8 cellular contexts compared by ENCODE assay signal in the genomic region with DNA sequence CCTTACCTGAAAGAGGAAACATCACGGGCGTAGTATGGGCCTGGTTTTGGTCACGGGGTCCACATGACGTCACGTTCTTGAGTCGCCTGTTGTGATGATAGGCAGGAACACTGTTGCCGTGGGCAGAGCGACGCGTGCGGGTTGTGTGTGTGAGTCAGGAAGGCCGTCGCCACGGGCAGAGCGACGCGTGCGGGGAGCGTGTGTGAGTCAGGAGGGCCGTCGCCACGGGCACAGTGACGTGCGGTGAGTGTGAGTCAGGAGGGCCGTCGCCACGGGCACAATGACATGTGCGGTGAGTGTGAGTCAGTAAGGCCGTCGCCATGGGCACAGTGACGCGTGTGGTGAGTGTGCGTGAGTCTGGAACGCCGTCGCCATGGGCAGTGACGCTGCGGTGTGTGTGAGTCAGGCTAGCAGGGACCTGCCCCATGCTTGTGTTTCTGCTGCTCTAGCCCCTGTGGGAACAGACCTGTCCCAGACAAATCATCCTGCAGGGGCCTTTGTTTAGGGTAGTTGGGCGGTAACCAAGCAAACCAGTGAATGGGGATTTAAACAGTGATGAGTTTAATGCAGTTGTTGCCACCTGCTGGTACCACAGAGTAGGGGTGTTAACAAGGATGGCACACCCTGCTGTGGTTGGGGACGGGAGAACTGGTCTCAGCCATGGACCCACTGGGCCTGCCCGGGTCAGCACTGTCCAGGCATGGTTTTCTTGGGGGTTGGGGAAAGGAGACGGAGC. TPM values are rescaled to one million over a fixed set of nuclear protein-coding genes. Genes with fewer than 3 reads are reported as not detected.
DNase-seq lines count a peak whose midpoint lies in the region; ATAC-seq lines count a peak whose summit lies in the region.

No MANE protein-coding gene starts in this region.

- peaks cover 0 to 1% (median 0%) of the 10 kb centered on the region in 7 donors for H3K9me3 Mint-ChIP-seq in CD4-positive, CD25-positive, alpha-beta regulatory T cell

- peak overlapping the region; percentile 39 to 80 (median 70) for H3K4me3 Mint-ChIP-seq in CD4-positive, CD25-positive, alpha-beta regulatory T cell

- no peaks in the 10 kb centered on the region for H3K27me3 Mint-ChIP-seq in CD4-positive, CD25-positive, alpha-beta regulatory T cell

- no peak overlapping the region for H3K4me3 ChIP-seq in CD4-positive, CD25-positive, alpha-beta regulatory T cell (ENCODE audit: low read depth, low read length)

- H3K27me3 ChIP-seq in CD4-positive, CD25-positive, alpha-beta regulatory T cell (ENCODE audit: control insufficient read depth, insufficient read depth, low read length) = no peaks in the 10 kb centered on the region

- H3K36me3 ChIP-seq in CD4-positive, CD25-positive, alpha-beta regulatory T cell (ENCODE audit: control insufficient read depth, insufficient read depth, low read length) = no peaks in the 10 kb centered on the region

- H3K4me1 Mint-ChIP-seq in CD4-positive, CD25-positive, alpha-beta regulatory T cell = peaks cover 0 to 9% (median 0%) of the 10 kb centered on the region in 4 donors

- no peaks in the 10 kb centered on the region for H3K36me3 Mint-ChIP-seq in CD4-positive, CD25-positive, alpha-beta regulatory T cell

- no peaks in the 10 kb centered on the region for H3K4me1 ChIP-seq in CD4-positive, CD25-positive, alpha-beta regulatory T cell (ENCODE audit: control insufficient read depth, insufficient read depth, low read length, poor library complexity, severe bottlenecking)

- H3K27ac ChIP-seq in CD4-positive, CD25-positive, alpha-beta regulatory T cell (ENCODE audit: insufficient read depth, low read length, poor library complexity, severe bottlenecking) = peak overlapping the region; percentile 75

- DNase-seq in CD4-positive, CD25-positive, alpha-beta regulatory T cell = peak; percentile 65 to 76 (median 69)
- DNase-seq in NAMALWA (ENCODE audit: low spot score) = peak; percentile 67
- DNase-seq in activated CD8-positive, alpha-beta memory T cell treated with anti-CD3 and anti-CD28 coated beads, Interleukin-2, amount 50 U/mL, for 1 hour (ENCODE audit: extremely low read depth) = peak; percentile 32
- peak; percentile 88 for DNase-seq in fibroblast of peridontal ligament (ENCODE audit: extremely low read depth)
- DNase-seq in stimulated activated CD4-positive, alpha-beta T cell treated with anti-CD3 and anti-CD28 coated beads, Interleukin-2, amount 100 ng/mL, for 4 hours (ENCODE audit: low read depth) = peak; percentile 48
- no peak for DNase-seq in NCI-H1105 (lab: John Stamatoyannopoulos, UW)
- DNase-seq in COLO829 (ENCODE audit: low spot score) = no peak

- H3K9me3 ChIP-seq in CD4-positive, CD25-positive, alpha-beta regulatory T cell (ENCODE audit: control insufficient read depth in 2 of 2, low read length in 2 of 2) = no peaks in the 10 kb centered on the region

- H3K27ac Mint-ChIP-seq in CD4-positive, CD25-positive, alpha-beta regulatory T cell = peak overlapping the region; percentile 88 to 93 (median 90)

- ATAC-seq in CD4-positive, CD25-positive, alpha-beta regulatory T cell (ENCODE audit: low read depth in 2 of 2) = peak; percentile 83 to 87
- ATAC-seq in HG02759 (IDR thresholded peaks at IDR 0.05; ENCODE audit: unreplicated experiment) = no peak

RNA-seq across cellular contexts. Expression of gene TRIP13, which starts 19.8 kb away (rescaled TPM):
- 1.2 TPM for total RNA-seq in CD4-positive, CD25-positive, alpha-beta regulatory T cell
- 1 to 10 TPM; 1.1 to 1.7 (median 1.3) TPM for polyA plus RNA-seq in CD4-positive, CD25-positive, alpha-beta regulatory T cell

RNA-seq across cellular contexts. Expression of gene BRD9, which starts 19.9 kb away (rescaled TPM):
- 139 TPM for total RNA-seq in CD4-positive, CD25-positive, alpha-beta regulatory T cell
- 10 to 100 TPM in 3 of 4 donors, 1 to 10 TPM in 1; 9.7 to 15.9 (median 12.0) TPM for polyA plus RNA-seq in CD4-positive, CD25-positive, alpha-beta regulatory T cell

Comparison
In these comparisons a context has a peak if more than half of its experiments do, and no peak if none do; other contexts are left out.
1. DNase-seq: peak in CD4-positive, CD25-positive, alpha-beta regulatory T cell (3 of 3), NAMALWA (single experiment), activated CD8-positive, alpha-beta memory T cell treated with anti-CD3 and anti-CD28 coated beads, Interleukin-2, amount 50 U/mL, for 1 hour (single experiment), fibroblast of peridontal ligament (single experiment) and stimulated activated CD4-positive, alpha-beta T cell treated with anti-CD3 and anti-CD28 coated beads, Interleukin-2, amount 100 ng/mL, for 4 hours (single experiment); none in NCI-H1105 (single experiment) and COLO829 (single experiment).